20 cellular contexts compared by ENCODE assay signal in genomic region chr7:25913574-25914224, GRCh38.
DNase-seq lines count a peak whose midpoint lies in the region; ATAC-seq and TF ChIP-seq lines count a peak whose summit lies in the region.
"Had no signal": no experiment of that assay in that cellular context is flagged by ENCODE, and none has a peak within 500 bp of the region (broad histone marks: within the 10 kb centered on the region; RNA-seq: fewer than 3 reads in every experiment).

No MANE protein-coding gene starts in this region.

- H3K27ac ChIP-seq in PC-3 (ENCODE audit: low read length) = no peak overlapping the region
- H3K27ac ChIP-seq: body of pancreas, psoas muscle, upper lobe of left lung had no signal

- H3K9me2 ChIP-seq in PC-3 (replicated peaks; ENCODE audit: low read length) = no peaks in the 10 kb centered on the region

- intact Hi-C loops in natural killer cell (cut with micrococcal nuclease) (no loop called here), PC-3 (cut with micrococcal nuclease) (no loop called here)
- intact Hi-C loops in activated CD4-positive, alpha-beta T cell treated with anti-CD3 and anti-CD28 coated beads, Interleukin-2, amount 10 ng/mL, durations not matched to agents 24 days and 14 days (cut with micrococcal nuclease) = no loop called here

- peak; percentile 27 for DNase-seq in NCI-H1436 (lab: John Stamatoyannopoulos, UW)
- no peak for DNase-seq in NCI-H1436 treated with DMSO at 0.1 percent for 48 hours (lab: John Stamatoyannopoulos, UW)
- DNase-seq in NCI-H1417 (lab: John Stamatoyannopoulos, UW) = peak; percentile 29 to 77 (median 43)
- peak; percentile 51 for DNase-seq in NCI-H345 (lab: John Stamatoyannopoulos, UW)
- DNase-seq in natural killer cell = no peak
- DNase-seq in stimulated activated CD4-positive, alpha-beta T cell treated with anti-CD3 and anti-CD28 coated beads, Interleukin-12 subunit alpha, Interleukin-12 subunit beta, amount 100 ng/mL, for 4 hours = no peak
- DNase-seq in PC-3 = no peak
- no peak for DNase-seq in activated CD4-positive, alpha-beta T cell treated with anti-CD3 and anti-CD28 coated beads, Interleukin-2, amount 10 ng/mL, durations not matched to agents 24 days and 14 days
- DNase-seq: activated CD4-positive, CD25-positive, alpha-beta regulatory T cell treated with anti-CD3 and anti-CD28 coated beads, Interleukin-2, amount 50 U/mL, for 72 hours; activated naive CD4-positive, alpha-beta T cell; activated T-cell treated with anti-CD3 and anti-CD28 coated beads, Interleukin-2, amount 50 U/mL, for 48 hours; body of pancreas; effector CD8-positive, alpha-beta T cell; erythroblast; GDM1; head of caudate nucleus; Kasumi-1; NCI-H226; psoas muscle; upper lobe of left lung had no signal

- CTCF ChIA-PET in PC-3 (lab: Charles Lee) = no interaction called here

- H3K27me3 Mint-ChIP-seq in natural killer cell (ENCODE audit: low read depth in 2 of 2) = peaks cover 20 to 26% of the 10 kb centered on the region in 2 donors
- H3K27me3 Mint-ChIP-seq in activated CD4-positive, alpha-beta T cell treated with anti-CD3 and anti-CD28 coated beads, Interleukin-2, amount 10 ng/mL, durations not matched to agents 24 days and 14 days = peaks cover 20% of the 10 kb centered on the region

- BruUV-seq in PC-3 (replicated peaks; lab: Mats Ljungman, UMichigan) = no TSS peak

- no peak overlapping the region for H3K4me3 Mint-ChIP-seq in natural killer cell
- no peak overlapping the region for H3K4me3 Mint-ChIP-seq in activated CD4-positive, alpha-beta T cell treated with anti-CD3 and anti-CD28 coated beads, Interleukin-2, amount 10 ng/mL, durations not matched to agents 24 days and 14 days

- H4K20me1 ChIP-seq in PC-3 (ENCODE audit: low read length) = no peaks in the 10 kb centered on the region

- no peaks in the 10 kb centered on the region for H3K27me3 ChIP-seq in PC-3 (ENCODE audit: low read length)
- H3K27me3 ChIP-seq: body of pancreas, upper lobe of left lung had no signal

- no peak overlapping the region for H3K27ac Mint-ChIP-seq in natural killer cell
- H3K27ac Mint-ChIP-seq in activated CD4-positive, alpha-beta T cell treated with anti-CD3 and anti-CD28 coated beads, Interleukin-2, amount 10 ng/mL, durations not matched to agents 24 days and 14 days = no peak overlapping the region

- H3F3A ChIP-seq in PC-3 (ENCODE audit: low read length, unreplicated experiment) = no peaks in the 10 kb centered on the region

- H3K4me1 ChIP-seq in PC-3 (ENCODE audit: insufficient read depth, low read length) = no peaks in the 10 kb centered on the region
- H3K4me1 ChIP-seq: psoas muscle, upper lobe of left lung had no signal

- no peaks in the 10 kb centered on the region for H3K4me1 Mint-ChIP-seq in natural killer cell
- no peaks in the 10 kb centered on the region for H3K4me1 Mint-ChIP-seq in activated CD4-positive, alpha-beta T cell treated with anti-CD3 and anti-CD28 coated beads, Interleukin-2, amount 10 ng/mL, durations not matched to agents 24 days and 14 days

- H3K9me3 Mint-ChIP-seq in natural killer cell = peaks cover 0 to 4% of the 10 kb centered on the region in 2 donors
- peaks cover 2% of the 10 kb centered on the region for H3K9me3 Mint-ChIP-seq in activated CD4-positive, alpha-beta T cell treated with anti-CD3 and anti-CD28 coated beads, Interleukin-2, amount 10 ng/mL, durations not matched to agents 24 days and 14 days

- no peak for TF ChIP-seq CTCF in natural killer cell (IDR thresholded peaks at IDR 0.05)
- TF ChIP-seq CTCF in PC-3 (conservative IDR thresholded peaks at IDR 0.05; ENCODE audit: low read depth, low read length) = no peak

- H3K9me3 ChIP-seq in PC-3 (ENCODE audit: low read length) = 0 out of 2 replicates have a peak, but pooled peaks cover under 1% of the 10 kb centered on the region
- H3K9me3 ChIP-seq: body of pancreas, psoas muscle had no signal

- no peak overlapping the region for H2AFZ ChIP-seq in PC-3 (ENCODE audit: low read length)

- H3K36me3 ChIP-seq in PC-3 (ENCODE audit: low read depth, low read length) = no peaks in the 10 kb centered on the region
- H3K36me3 ChIP-seq: upper lobe of left lung had no signal

- no peak overlapping the region for H3K4me2 ChIP-seq in PC-3 (ENCODE audit: low read length)

- no peaks in the 10 kb centered on the region for H3K79me2 ChIP-seq in PC-3 (ENCODE audit: low read length)

- peak in 2 of 3 donors; percentile 44 to 79 for ATAC-seq in natural killer cell
- ATAC-seq in PC-3 = no peak
- ATAC-seq: body of pancreas, psoas muscle had no signal

- H3K36me3 Mint-ChIP-seq in natural killer cell = peaks cover 6% of the 10 kb centered on the region
- H3K36me3 Mint-ChIP-seq in activated CD4-positive, alpha-beta T cell treated with anti-CD3 and anti-CD28 coated beads, Interleukin-2, amount 10 ng/mL, durations not matched to agents 24 days and 14 days (ENCODE audit: low read depth) = no peaks in the 10 kb centered on the region

- H3K9ac ChIP-seq in PC-3 (ENCODE audit: low read length) = no peak overlapping the region

- POLR2A ChIA-PET in PC-3 (lab: Charles Lee; ENCODE audit: unreplicated experiment) = no interaction called here

- no peak overlapping the region for H3K4me3 ChIP-seq in PC-3 (ENCODE audit: low read length)
- H3K4me3 ChIP-seq: body of pancreas, psoas muscle, upper lobe of left lung had no signal

Comparison
In these comparisons a context has a peak if more than half of its experiments do, and no peak if none do; other contexts are left out.
1. DNase-seq: peak in NCI-H1436 (single experiment), NCI-H1417 (3 of 3) and NCI-H345 (single experiment); none in NCI-H1436 treated with DMSO at 0.1 percent for 48 hours (single experiment), natural killer cell (single experiment), stimulated activated CD4-positive, alpha-beta T cell treated with anti-CD3 and anti-CD28 coated beads, Interleukin-12 subunit alpha, Interleukin-12 subunit beta, amount 100 ng/mL, for 4 hours (single experiment), PC-3 (single experiment) and activated CD4-positive, alpha-beta T cell treated with anti-CD3 and anti-CD28 coated beads, Interleukin-2, amount 10 ng/mL, durations not matched to agents 24 days and 14 days (single experiment).